In the genomic region with DNA sequence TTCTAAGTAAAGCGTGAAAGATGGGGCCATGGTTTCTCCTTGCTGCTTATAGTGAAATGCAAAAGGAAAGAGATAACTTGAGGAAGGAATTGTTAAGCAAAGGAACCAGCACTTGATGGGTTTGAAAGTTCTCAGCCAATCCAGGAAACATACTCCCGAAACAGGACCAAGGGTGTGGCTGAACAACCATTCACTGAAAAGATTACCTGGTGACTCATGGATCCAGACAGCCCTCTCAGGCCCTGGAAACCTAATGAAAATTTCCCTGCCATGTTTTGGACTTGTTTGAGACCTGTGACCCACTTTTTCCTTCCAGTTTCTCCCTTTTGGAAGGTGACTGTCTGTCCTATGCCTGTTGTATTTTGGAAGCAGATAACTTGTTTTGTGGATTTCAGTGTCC, we compare ENCODE assay signal across 5 cellular contexts. TPM values are rescaled to one million over a fixed set of nuclear protein-coding genes. Genes with fewer than 3 reads are reported as not detected.
"Had no signal": no experiment of that assay in that cellular context is flagged by ENCODE, and none has a peak within 500 bp of the region (broad histone marks: within the 10 kb centered on the region; RNA-seq: fewer than 3 reads in every experiment).

No MANE protein-coding gene starts in this region.

RNA-seq across cellular contexts. Expression of a gene that starts 11.3 kb away (rescaled TPM):
- total RNA-seq: GM23338, H1, H9, HT-29, IMR-90 had no signal
